Comparison of ENCODE assay signal across 10 cellular contexts in the genomic region with DNA sequence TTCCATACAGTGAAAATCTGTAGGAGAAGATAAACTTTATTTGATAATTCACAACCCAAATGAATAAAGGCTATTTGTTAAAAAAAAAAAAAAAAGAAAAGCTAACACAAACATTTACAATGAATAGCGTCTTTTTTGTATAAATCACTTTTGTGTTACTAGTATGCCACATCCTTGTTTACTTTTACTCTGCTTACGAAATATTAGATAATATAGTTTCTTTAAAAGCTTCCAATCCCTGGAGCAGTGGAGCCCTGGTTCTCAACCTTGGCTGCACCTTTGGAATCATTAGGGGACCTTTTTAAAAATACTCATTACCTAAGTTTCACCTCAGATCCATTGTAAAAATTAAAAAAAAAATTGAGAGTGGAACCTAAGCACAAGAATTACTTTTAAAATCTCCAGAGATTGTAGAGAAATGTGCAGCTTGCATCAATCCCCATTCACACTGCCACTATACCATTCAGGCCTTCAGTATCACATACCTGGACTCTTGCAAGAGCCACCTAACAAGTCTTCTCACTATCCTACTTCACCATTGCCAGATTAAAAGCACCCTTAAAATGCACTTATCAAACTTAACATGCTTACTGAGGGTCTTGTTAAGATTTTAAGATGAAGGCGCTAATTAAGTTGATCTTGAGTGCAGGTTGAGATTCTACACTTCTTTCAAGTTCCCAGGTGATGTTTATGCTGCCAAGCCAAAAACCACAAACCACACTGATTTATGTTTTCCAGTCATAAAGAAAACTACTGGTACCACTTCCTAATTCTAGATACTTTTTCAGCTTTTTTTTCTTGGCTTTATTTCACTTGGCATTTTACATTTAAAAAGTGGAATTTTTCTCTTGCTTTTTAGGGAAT. TPM values are rescaled to one million over a fixed set of nuclear protein-coding genes. Genes with fewer than 3 reads are reported as not detected.
DNase-seq lines count a peak whose midpoint lies in the region; ATAC-seq, FAIRE-seq and TF ChIP-seq lines count a peak whose summit lies in the region.
"Had no signal": no experiment of that assay in that cellular context is flagged by ENCODE, and none has a peak within 500 bp of the region (broad histone marks: within the 10 kb centered on the region; RNA-seq: fewer than 3 reads in every experiment).

No MANE protein-coding gene starts in this region.

- H3K4me1 Mint-ChIP-seq in activated CD4-positive, alpha-beta T cell treated with anti-CD3 and anti-CD28 coated beads for 36 hours, result peaks cover 13% of the 10 kb centered on the region
- H3K4me1 Mint-ChIP-seq in activated CD4-positive, alpha-beta T cell treated with anti-CD3 and anti-CD28 coated beads, Interleukin-2, amount 10 ng/mL, durations not matched to agents 24 days and 14 days, result peaks cover 7% of the 10 kb centered on the region

- POLR2A ChIA-PET in activated CD4-positive, alpha-beta T cell treated with anti-CD3 and anti-CD28 coated beads for 36 hours (lab: Charles Lee), result no interaction called here

- no peaks in the 10 kb centered on the region for H3K27me3 Mint-ChIP-seq in activated CD4-positive, alpha-beta T cell treated with anti-CD3 and anti-CD28 coated beads for 36 hours
- H3K27me3 Mint-ChIP-seq in activated CD4-positive, alpha-beta T cell treated with anti-CD3 and anti-CD28 coated beads, Interleukin-2, amount 10 ng/mL, durations not matched to agents 24 days and 14 days, result peaks cover 2% of the 10 kb centered on the region

- H3K27ac Mint-ChIP-seq in activated CD4-positive, alpha-beta T cell treated with anti-CD3 and anti-CD28 coated beads for 36 hours, result no peak overlapping the region
- H3K27ac Mint-ChIP-seq in activated CD4-positive, alpha-beta T cell treated with anti-CD3 and anti-CD28 coated beads, Interleukin-2, amount 10 ng/mL, durations not matched to agents 24 days and 14 days, result no peak overlapping the region

- no peak overlapping the region for H3K4me3 Mint-ChIP-seq in activated CD4-positive, alpha-beta T cell treated with anti-CD3 and anti-CD28 coated beads for 36 hours
- no peak overlapping the region for H3K4me3 Mint-ChIP-seq in activated CD4-positive, alpha-beta T cell treated with anti-CD3 and anti-CD28 coated beads, Interleukin-2, amount 10 ng/mL, durations not matched to agents 24 days and 14 days

- peak; percentile 58 for ATAC-seq in activated CD4-positive, alpha-beta T cell treated with anti-CD3 and anti-CD28 coated beads for 36 hours
- ATAC-seq in HG02588 (IDR thresholded peaks at IDR 0.05; ENCODE audit: unreplicated experiment) (peak; percentile 91), HG03565 (IDR thresholded peaks at IDR 0.05; ENCODE audit: unreplicated experiment) (peak; percentile 93)

- DNase-seq in activated CD4-positive, alpha-beta T cell treated with anti-CD3 and anti-CD28 coated beads for 36 hours, result no peak
- DNase-seq in activated CD4-positive, alpha-beta T cell treated with anti-CD3 and anti-CD28 coated beads, Interleukin-2, amount 10 ng/mL, durations not matched to agents 24 days and 14 days, result no peak
- DNase-seq in keratinocyte (ENCODE audit: low read depth, low spot score) (no peak), D341Med (ENCODE audit: low spot score) (no peak), anterior cingulate cortex (lab: John Stamatoyannopoulos, UW) (no peak), NCI-H226 (no peak)
- DNase-seq: NCI-H187; stimulated activated naive CD4-positive, alpha-beta T cell treated with Interleukin-2 at 50 U/mL for 16 hours had no signal

- CTCF ChIA-PET in activated CD4-positive, alpha-beta T cell treated with anti-CD3 and anti-CD28 coated beads for 36 hours (lab: Charles Lee), result no interaction called here

- H3K36me3 ChIP-seq in keratinocyte (ENCODE audit: control insufficient read depth in 2 of 2, extremely low read depth in 1 of 2, insufficient read depth in 2 of 2, low read length in 2 of 2), result no peaks in the 10 kb centered on the region

- FAIRE-seq in keratinocyte (lab: Jason Lieb, UNC), result peak; percentile 5

- peaks cover 4% of the 10 kb centered on the region for H3K4me1 ChIP-seq in keratinocyte (ENCODE audit: control insufficient read depth, extremely low read depth, insufficient read depth, low read length)

- no peaks in the 10 kb centered on the region for H3K79me2 ChIP-seq in keratinocyte (ENCODE audit: control insufficient read depth, insufficient read depth, low read length)

- no peaks in the 10 kb centered on the region for H3K9me3 ChIP-seq in keratinocyte (ENCODE audit: control insufficient read depth, low read depth, low read length)

- H3K9me3 Mint-ChIP-seq in activated CD4-positive, alpha-beta T cell treated with anti-CD3 and anti-CD28 coated beads for 36 hours (ENCODE audit: low read depth), result no peaks in the 10 kb centered on the region
- H3K9me3 Mint-ChIP-seq in activated CD4-positive, alpha-beta T cell treated with anti-CD3 and anti-CD28 coated beads, Interleukin-2, amount 10 ng/mL, durations not matched to agents 24 days and 14 days, result no peaks in the 10 kb centered on the region

- dilution Hi-C loops in keratinocyte (cut with MboI; ENCODE audit: extremely low pct_ligation_motif_present, low sequenced_read_pairs), result no loop called here

- no peak overlapping the region for H2AFZ ChIP-seq in keratinocyte (ENCODE audit: control insufficient read depth, low read length)

- no peaks in the 10 kb centered on the region for H3K27me3 ChIP-seq in keratinocyte (ENCODE audit: control insufficient read depth, extremely low read depth, insufficient read depth, low read length)

- H3K9ac ChIP-seq in keratinocyte (ENCODE audit: control insufficient read depth, extremely low read depth, insufficient read depth, low read length), result no peak overlapping the region

- no peaks in the 10 kb centered on the region for H3K9me1 ChIP-seq in keratinocyte (ENCODE audit: control insufficient read depth, extremely low read depth, insufficient read depth, low read length)

- H3K36me3 Mint-ChIP-seq in activated CD4-positive, alpha-beta T cell treated with anti-CD3 and anti-CD28 coated beads for 36 hours (ENCODE audit: low read depth), result no peaks in the 10 kb centered on the region
- no peaks in the 10 kb centered on the region for H3K36me3 Mint-ChIP-seq in activated CD4-positive, alpha-beta T cell treated with anti-CD3 and anti-CD28 coated beads, Interleukin-2, amount 10 ng/mL, durations not matched to agents 24 days and 14 days (ENCODE audit: low read depth)

- no peaks in the 10 kb centered on the region for H4K20me1 ChIP-seq in keratinocyte (ENCODE audit: control insufficient read depth, extremely low read depth, insufficient read depth, low read length)

- H3K4me2 ChIP-seq in keratinocyte (ENCODE audit: control insufficient read depth, extremely low read depth, insufficient read depth, low read depth, low read length), result no peak overlapping the region

- intact Hi-C loops in activated CD4-positive, alpha-beta T cell treated with anti-CD3 and anti-CD28 coated beads for 36 hours (cut with DNase I, micrococcal nuclease), result no loop called here
- intact Hi-C loops in activated CD4-positive, alpha-beta T cell treated with anti-CD3 and anti-CD28 coated beads, Interleukin-2, amount 10 ng/mL, durations not matched to agents 24 days and 14 days (cut with micrococcal nuclease), result no loop called here

- H3K27ac ChIP-seq in keratinocyte (ENCODE audit: control insufficient read depth, insufficient read depth, low read length), result no peak overlapping the region

- TF ChIP-seq CTCF in keratinocyte (optimal IDR thresholded peaks at IDR 0.05 in 1 of 3, IDR thresholded peaks at IDR 0.05 in 1 of 3, conservative IDR thresholded peaks at IDR 0.05 in 1 of 3; ENCODE audit: extremely low read depth in 1 of 3, insufficient read depth in 2 of 3, low read length in 3 of 3), result no peak

- no peak overlapping the region for H3K4me3 ChIP-seq in keratinocyte (ENCODE audit: control insufficient read depth in 2 of 3, extremely low read depth in 1 of 3, insufficient read depth in 2 of 3, low read depth in 1 of 3, low read length in 3 of 3)

RNA-seq across cellular contexts. Expression of a gene that starts 59.7 kb away (rescaled TPM):
- total RNA-seq in activated CD4-positive, alpha-beta T cell treated with anti-CD3 and anti-CD28 coated beads for 36 hours, result 100 to 1,000 TPM; 100 to 115 TPM
- total RNA-seq in activated CD4-positive, alpha-beta T cell treated with anti-CD3 and anti-CD28 coated beads, Interleukin-2, amount 10 ng/mL, durations not matched to agents 24 days and 14 days, result 103 and 106 TPM in 2 replicates
- polyA plus RNA-seq in keratinocyte, result 57.7 to 116 TPM (median 74.9 TPM) in 3 replicates
- polyA plus RNA-seq in keratinocyte (2011; ENCODE audit: low read depth), result 363 TPM
- polyA plus RNA-seq in keratinocyte (2011; cell fraction: cytosol; rRNA removed), result 80.8 and 167 TPM in 2 replicates
- polyA plus RNA-seq in keratinocyte (2011; cell fraction: nucleus; rRNA removed), result 52.7 and 84.8 TPM in 2 replicates
- polyA plus RNA-seq in keratinocyte (2012; ENCODE audit: low replicate concordance), result 74.9 and 78.9 TPM in 2 replicates
- polyA minus RNA-seq in keratinocyte, result 6.0 to 48.8 TPM (median 24.6 TPM) in 3 replicates
- polyA minus RNA-seq in keratinocyte (2011; cell fraction: cytosol; rRNA and poly(A)+ RNA removed), result 68.1 TPM
- 12.2 and 23.7 TPM in 2 replicates for polyA minus RNA-seq in keratinocyte (2011; cell fraction: nucleus; rRNA and poly(A)+ RNA removed)
